Comparison of ENCODE assay signal across 29 cellular contexts in genomic region chr5:174052636-174053035, GRCh38. TPM values are rescaled to one million over a fixed set of nuclear protein-coding genes. Genes with fewer than 3 reads are reported as not detected.
"Had no signal": no experiment of that assay in that cellular context is flagged by ENCODE, and none has a peak within 500 bp of the region (broad histone marks: within the 10 kb centered on the region; RNA-seq: fewer than 3 reads in every experiment).

No MANE protein-coding gene starts in this region.

- DNase-seq: islet precursor cell; left ventricle myocardium inferior; mesendoderm; midbrain; mucosa of descending colon; naive thymus-derived CD4-positive, alpha-beta T cell; occipital lobe; right lobe of liver; stimulated activated CD4-positive, alpha-beta T cell treated with anti-CD3 and anti-CD28 coated beads, Interleukin-1b, Interleukin-23, amount 100 ng/mL, for 48 hours; stimulated activated CD4-positive, alpha-beta T cell treated with anti-CD3 and anti-CD28 coated beads, Interleukin-2, amount 100 ng/mL, for 48 hours; stimulated activated CD4-positive, alpha-beta T cell treated with anti-CD3 and anti-CD28 coated beads, Interleukin-4, amount 100 ng/mL, for 4 hours; stimulated activated CD8-positive, alpha-beta memory T cell treated with anti-CD3 and anti-CD28 coated beads, Interleukin-4, amount 100 ng/mL, for 48 hours; stimulated activated naive CD4-positive, alpha-beta T cell treated with Interleukin-2 at 50 U/mL for 16 hours; stimulated activated naive CD8-positive, alpha-beta T cell treated with anti-CD3 and anti-CD28 coated beads, Interleukin-15, amount 100 ng/mL, for 72 hours; substantia nigra; transverse colon; upper lobe of left lung had no signal

- ATAC-seq: mucosa of descending colon; naive thymus-derived CD4-positive, alpha-beta T cell; natural killer cell treated with Interleukin-12 subunit alpha and Interleukin-12 subunit beta and Interleukin-15 and Interleukin-18, amount 100 ng/mL, for 72 hours; right lobe of liver; stimulated activated memory B cell treated with anti-CD40 and anti-IgM and Interleukin-4, amounts not matched to agents 10 μg/mL and 1 μg/mL and 100 μg/mL, for 72 hours; stimulated activated naive CD8-positive, alpha-beta T cell treated with anti-CD3 and anti-CD28 coated beads, Interleukin-15, amount 100 ng/mL, for 72 hours had no signal

- H3K4me3 ChIP-seq: hepatocyte, left ventricle myocardium inferior, lung, mucosa of descending colon, right atrium auricular region, right lobe of liver, smooth muscle cell, transverse colon, upper lobe of left lung, vagina had no signal

- H3K27ac ChIP-seq: hepatocyte, left ventricle myocardium inferior, neutrophil, right atrium auricular region, right lobe of liver, transverse colon, upper lobe of left lung, vagina had no signal

- H3K4me1 ChIP-seq: right atrium auricular region, right lobe of liver, transverse colon, upper lobe of left lung, vagina had no signal

- H2AFZ ChIP-seq: hepatocyte had no signal

- H3K79me2 ChIP-seq: hepatocyte had no signal

- H3K27me3 ChIP-seq: right atrium auricular region, right lobe of liver, transverse colon, upper lobe of left lung, vagina had no signal

- H3K4me2 ChIP-seq: hepatocyte, smooth muscle cell had no signal

- H3K36me3 ChIP-seq: left ventricle myocardium inferior, neutrophil, right atrium auricular region, right lobe of liver, transverse colon, upper lobe of left lung, vagina had no signal

- H3K9me3 ChIP-seq: left ventricle myocardium inferior, mucosa of descending colon, neutrophil, right atrium auricular region, right lobe of liver, transverse colon, upper lobe of left lung, vagina had no signal

RNA-seq across cellular contexts. Expression of gene NSG2, which starts 7.1 kb away (rescaled TPM):
- total RNA-seq: kidney epithelial cell; lower leg skin; naive thymus-derived CD4-positive, alpha-beta T cell; natural killer cell treated with Interleukin-12 subunit alpha and Interleukin-12 subunit beta and Interleukin-15 and Interleukin-18, amount 100 ng/mL, for 72 hours; osteocyte; pulmonary artery endothelial cell had no signal
- polyA plus RNA-seq: hepatocyte; naive thymus-derived CD4-positive, alpha-beta T cell; smooth muscle cell had no signal
